Comparison of ENCODE assay signal across 8 cellular contexts in the genomic region with DNA sequence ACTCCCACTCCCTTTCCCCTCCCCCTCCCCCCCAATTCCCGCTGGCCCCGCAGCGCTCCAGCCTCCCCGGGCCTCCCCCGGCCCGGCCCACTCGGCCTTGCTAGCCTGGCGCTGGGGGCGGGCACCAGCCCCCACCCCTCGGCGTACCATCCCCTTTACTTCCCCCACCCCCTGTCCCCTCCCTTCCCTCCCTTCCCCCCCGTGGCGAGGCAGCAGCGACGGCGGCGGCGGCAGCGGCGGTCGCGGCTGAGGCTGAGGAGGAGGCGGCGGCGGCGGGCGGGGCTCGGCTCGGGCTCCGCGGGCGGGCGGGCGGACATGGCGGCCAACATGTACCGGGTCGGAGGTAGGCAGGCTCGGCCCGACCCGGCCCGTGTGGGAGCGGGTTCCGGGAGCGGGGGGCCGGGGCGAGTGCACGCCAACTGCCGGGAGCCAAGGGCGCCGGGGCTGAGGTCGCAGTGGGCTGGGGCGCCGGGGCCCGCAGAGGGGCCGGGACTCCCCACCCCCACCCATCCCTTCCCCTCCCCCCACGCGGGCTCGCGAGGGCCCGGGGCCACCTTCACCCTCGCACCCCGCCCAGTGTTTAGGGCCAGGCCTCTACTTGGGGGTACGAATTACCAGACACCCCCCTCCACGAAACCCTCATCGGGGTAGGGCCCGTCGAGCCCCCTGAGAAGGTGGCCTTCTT. TPM values are rescaled to one million over a fixed set of nuclear protein-coding genes. Genes with fewer than 3 reads are reported as not detected.
A peak's percentile ranks its signal among the peaks of the same experiment; 100 is the strongest.
DNase-seq lines count a peak whose midpoint lies in the region; ATAC-seq, FAIRE-seq and TF ChIP-seq lines count a peak whose summit lies in the region.

TSS of gene MTA3 (plus strand) at position 202 of the 685 bp plus-strand sequence. CDS start at position 316, 114 bp downstream.

- no peak for TF ChIP-seq EP300 in A549 (IDR thresholded peaks at IDR 0.05)

- H3K9ac ChIP-seq in KMS-11 = peak within 1 kb of the TSS; percentile 72; the same call in 1 of the 2 replicates

- no peak for TF ChIP-seq CTCF in A549 (IDR thresholded peaks at IDR 0.05)
- TF ChIP-seq CTCF in KMS-11 (conservative IDR thresholded peaks at IDR 0.05; ENCODE audit: low read depth, low read length) = no peak

- DNase-seq in A549 (ENCODE audit: low read depth in 1 of 2, low spot score in 1 of 2) = peak; percentile 41 to 48
- DNase-seq in activated CD4-positive, CD25-positive, alpha-beta regulatory T cell treated with anti-CD3 and anti-CD28 coated beads, Interleukin-2, amount 50 U/mL, for 72 hours = peak; percentile 74
- DNase-seq in cerebellar cortex (ENCODE audit: low spot score) = peak; percentile 20
- peak; percentile 48 to 81 for DNase-seq in left colon
- DNase-seq in stimulated activated CD4-positive, alpha-beta T cell treated with anti-CD3 and anti-CD28 coated beads, Interleukin-1b, Interleukin-23, amount 100 ng/mL, for 24 hours (ENCODE audit: low read depth in 4 of 4, low spot score in 1 of 4) = peak; percentile 41 to 56 (median 50)

- H3K4me1 ChIP-seq in A549 (peaks cover 14% of the 10 kb centered on the region), KMS-11 (ENCODE audit: low read depth, poor library complexity, severe bottlenecking) (peaks cover 31% of the 10 kb centered on the region)

- ATAC-seq in A549 (peak; percentile 86 to 90), GM19043 (IDR thresholded peaks at IDR 0.05; ENCODE audit: low read depth, unreplicated experiment) (peak; percentile 12), left colon (peak; percentile 79), GM21825 (IDR thresholded peaks at IDR 0.05; ENCODE audit: unreplicated experiment) (no peak)

- H4K20me1 ChIP-seq in KMS-11 (ENCODE audit: insufficient read depth) = no peaks in the 10 kb centered on the region

- no peaks in the 10 kb centered on the region for H3K9me3 ChIP-seq in A549

- H3K36me3 ChIP-seq in KMS-11 (ENCODE audit: insufficient read depth) = no peaks in the 10 kb centered on the region

- peak within 1 kb of the TSS; percentile 72 for H2AFZ ChIP-seq in KMS-11 (ENCODE audit: low read depth)

- no peaks in the 10 kb centered on the region for H3K27me3 ChIP-seq in KMS-11 (ENCODE audit: insufficient read depth, low read depth)

- FAIRE-seq in A549 (lab: Jason Lieb, UNC) = no peak

- H3K4me3 ChIP-seq in A549 = peak within 1 kb of the TSS; percentile 94
- H3K4me3 ChIP-seq in KMS-11 (IDR thresholded peaks at IDR 0.05; ENCODE audit: insufficient read depth, low read depth, low read length) = peak within 1 kb of the TSS; percentile 96

- H3K4me2 ChIP-seq in A549 (peak within 1 kb of the TSS; percentile 92), KMS-11 (peak within 1 kb of the TSS; percentile 75)

- peaks cover 11% of the 10 kb centered on the region; the same call in 1 of the 2 replicates for H3K79me2 ChIP-seq in KMS-11 (ENCODE audit: insufficient read depth, low read depth)

- intact Hi-C loops in left colon (cut with DNase I, micrococcal nuclease) = no loop called here

- peak; percentile 46 for TF ChIP-seq POLR2A in A549 (IDR thresholded peaks at IDR 0.05; ENCODE audit: low read length)

- no peak for TF ChIP-seq RAD21 in A549 (conservative IDR thresholded peaks at IDR 0.05 in 1 of 2, IDR thresholded peaks at IDR 0.05 in 1 of 2)

- CTCF ChIA-PET in A549 (lab: Yijun Ruan, JAX) = no interaction called here

- POLR2A ChIA-PET in A549 (lab: Yijun Ruan, JAX) = interaction anchor here (0.7 to 1.5 kb wide), 2 partner anchors 13 to 282 kb away, joined by 3 to 4 read pairs; no protein-coding TSS in a partner anchor

- H3K27ac ChIP-seq in A549 = peak within 1 kb of the TSS; percentile 98 to 100
- no peak within 1 kb of the TSS for H3K27ac ChIP-seq in KMS-11

- 0% methylated on average over 1 of the region's 67 CpGs for WGBS in A549 (ENCODE audit: missing lambda C conversion rate)

TF ChIP-seq in A549, 52 proteins besides CTCF, POLR2A, EP300 and RAD21:
- TF ChIP-seq PHF8 (IDR thresholded peaks at IDR 0.05; ENCODE audit: borderline replicate concordance, low read depth) (peak; percentile 73), JUN (IDR thresholded peaks at IDR 0.05) (peak in 1 of 2 experiments; percentile 68; a peak in 2 of 5 replicates), SMC3 (IDR thresholded peaks at IDR 0.05) (no peak), REST (IDR thresholded peaks at IDR 0.05) (no peak), CHD2 (IDR thresholded peaks at IDR 0.05; ENCODE audit: low read length, partially characterized antibody) (peak; percentile 74)

RNA-seq across cellular contexts. Expression of gene MTA3, which starts in this region (rescaled TPM):
- 65.6 and 74.1 TPM in 2 replicates for polyA plus RNA-seq in A549 (2011; rRNA removed)
- polyA plus RNA-seq in A549 (2012; cell fraction: cytosol; rRNA removed) = 30.1 and 31.6 TPM in 2 replicates
- 16.1 and 42.3 TPM in 2 replicates for polyA plus RNA-seq in A549 (2012; cell fraction: nucleus; rRNA removed)
- 45.3 to 52.7 TPM (median 49.3 TPM) in 3 replicates for polyA plus RNA-seq in A549 (2017; fragmentation: RNase III; extraction: RNeasy Plus Mini Kit Qiagen cat#74134 plus additional on column Dnase treatment)
- polyA minus RNA-seq in A549 (2011; rRNA and poly(A)+ RNA removed) = 34.5 and 46.8 TPM in 2 replicates
- 10 to 100 TPM; 39.1 to 47.4 TPM for total RNA-seq in left colon

Comparison
In these comparisons a context has a peak if more than half of its experiments do, and no peak if none do; other contexts are left out.
1. DNase-seq: peak in every context shown above with its lines; median percentile 74 in activated CD4-positive, CD25-positive, alpha-beta regulatory T cell treated with anti-CD3 and anti-CD28 coated beads, Interleukin-2, amount 50 U/mL, for 72 hours; 64 in left colon; 50 in stimulated activated CD4-positive, alpha-beta T cell treated with anti-CD3 and anti-CD28 coated beads, Interleukin-1b, Interleukin-23, amount 100 ng/mL, for 24 hours; 44 in A549; 20 in cerebellar cortex.